In the genomic region with DNA sequence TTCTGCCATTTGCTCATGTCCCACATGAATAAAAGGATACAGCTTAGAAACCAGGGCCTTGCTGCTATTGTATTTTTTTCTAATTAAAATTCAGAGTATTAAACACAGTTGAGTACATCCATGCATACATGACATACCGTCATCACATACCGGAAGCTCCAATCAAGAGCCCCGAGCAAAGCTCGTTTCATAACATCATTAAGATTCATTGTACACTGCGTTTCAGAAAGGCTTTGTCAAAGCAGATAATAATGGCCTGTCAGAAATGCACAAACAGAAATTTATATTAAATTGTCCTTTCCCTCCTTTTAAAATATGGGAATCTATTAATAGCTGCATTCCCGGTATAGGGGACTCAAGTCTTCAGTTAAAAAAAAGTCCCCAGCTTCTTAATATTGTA, we compare ENCODE assay signal across 14 cellular contexts.
DNase-seq lines count a peak whose midpoint lies in the region; ATAC-seq and TF ChIP-seq lines count a peak whose summit lies in the region.
"Had no signal": no experiment of that assay in that cellular context is flagged by ENCODE, and none has a peak within 500 bp of the region (broad histone marks: within the 10 kb centered on the region; RNA-seq: fewer than 3 reads in every experiment).

No MANE protein-coding gene starts in this region.

- no peak overlapping the region for H2AFZ ChIP-seq in mesenchymal stem cell (ENCODE audit: low read depth, low read length)

- H3K9me3 ChIP-seq in mesenchymal stem cell (ENCODE audit: control insufficient read depth, low read length) (no peaks in the 10 kb centered on the region), transverse colon (no peaks in the 10 kb centered on the region)
- H3K9me3 ChIP-seq: SK-N-SH had no signal

- H2BK5ac ChIP-seq in mesenchymal stem cell (ENCODE audit: low read depth, low read length, poor library complexity, severe bottlenecking) = no peak overlapping the region

- no peak overlapping the region for H3K4me3 ChIP-seq in cardiac fibroblast (replicated peaks in 1 of 2; ENCODE audit: low read depth in 2 of 2, low read length in 2 of 2)
- H3K4me3 ChIP-seq in mesenchymal stem cell (ENCODE audit: insufficient read depth in 1 of 2, low read depth in 1 of 2, low read length in 2 of 2) = no peak overlapping the region
- peak overlapping the region in 1 of 4 donors; percentile 25 for H3K4me3 ChIP-seq in transverse colon

- no peak overlapping the region for H2BK15ac ChIP-seq in mesenchymal stem cell (ENCODE audit: low read depth, poor library complexity, severe bottlenecking)

- 95% methylated on average over 5 of the region's 6 CpGs for WGBS in mesenchymal stem cell
- WGBS in transverse colon (ENCODE audit: low coverage in 1 of 2), 2 donors = 54 to 60% methylated on average over 6 of the region's 6 CpGs

- H4K8ac ChIP-seq in mesenchymal stem cell (ENCODE audit: low read length) = no peak overlapping the region

- H3K27ac ChIP-seq in mesenchymal stem cell (ENCODE audit: low read length, poor library complexity, severe bottlenecking) (no peak overlapping the region), transverse colon (peak overlapping the region; percentile 44 to 76 (median 70))

- intact Hi-C loops in transverse colon (cut with DNase I; ENCODE audit: low total_unique reads) (no loop called here), posterior vena cava (cut with DNase I) (no loop called here)

- TF ChIP-seq EP300 in transverse colon (IDR thresholded peaks at IDR 0.05; ENCODE audit: low read depth) = no peak

- H4K91ac ChIP-seq in mesenchymal stem cell (ENCODE audit: low read length) = no peak overlapping the region

- no peak overlapping the region for H2AK5ac ChIP-seq in mesenchymal stem cell (ENCODE audit: low read length, severe bottlenecking)

- no peak overlapping the region for H3K23ac ChIP-seq in mesenchymal stem cell (ENCODE audit: low read length in 2 of 2)

- H3K4me1 ChIP-seq in mesenchymal stem cell (ENCODE audit: control insufficient read depth, insufficient read depth, low read depth, low read length) (peaks cover 11% of the 10 kb centered on the region), transverse colon (peaks cover 0 to 29% (median 9%) of the 10 kb centered on the region in 4 donors)

- H3K36me3 ChIP-seq in mesenchymal stem cell (ENCODE audit: control insufficient read depth in 1 of 2, insufficient read depth in 2 of 2, low read depth in 1 of 2, low read length in 2 of 2) (peaks cover 0 to 3% of the 10 kb centered on the region in 2 experiments), transverse colon (no peaks in the 10 kb centered on the region)

- peak; percentile 15 for DNase-seq in NCI-H345 (lab: John Stamatoyannopoulos, UW)
- DNase-seq in NCI-H345 treated with DMSO at 0.1 percent for 48 hours (lab: John Stamatoyannopoulos, UW; ENCODE audit: unreplicated experiment) = no peak
- peak; percentile 41 for DNase-seq in cardiac fibroblast (ENCODE audit: low read depth in 2 of 2)
- DNase-seq in mesenchymal stem cell = no peak
- no peak for DNase-seq in transverse colon
- no peak for DNase-seq in posterior vena cava (ENCODE audit: low spot score)
- DNase-seq: 8988T; activated CD8-positive, alpha-beta memory T cell treated with anti-CD3 and anti-CD28 coated beads, Interleukin-2, amount 10 ng/mL, durations not matched to agents 7 days and 5 days; CD8-positive, alpha-beta T cell; naive thymus-derived CD8-positive, alpha-beta T cell; NCI-H1694; SK-N-SH had no signal

- H3K4me2 ChIP-seq in mesenchymal stem cell (ENCODE audit: low read length, poor library complexity, severe bottlenecking) = no peak overlapping the region
- H3K4me2 ChIP-seq: SK-N-SH had no signal

- H3K27me3 ChIP-seq in mesenchymal stem cell (ENCODE audit: control insufficient read depth in 1 of 2, insufficient read depth in 1 of 2, low read length in 2 of 2) (no peaks in the 10 kb centered on the region), transverse colon (no peaks in the 10 kb centered on the region)

- no peak overlapping the region for H2BK120ac ChIP-seq in mesenchymal stem cell (ENCODE audit: low read depth, low read length)

- in situ Hi-C loops in transverse colon (cut with MboI; ENCODE audit: low pct_ligation_motif_present in 1 of 4, low pct_unique_long_range_greater_than_20kb in 1 of 4, low sequenced_read_pairs in 3 of 4) = no loop called here

- no peak for TF ChIP-seq POLR2A in transverse colon (IDR thresholded peaks at IDR 0.05)

- TF ChIP-seq CTCF in cardiac fibroblast (IDR thresholded peaks at IDR 0.05; ENCODE audit: low read depth, low read length) (no peak), transverse colon (IDR thresholded peaks at IDR 0.05) (no peak)

- H2BK12ac ChIP-seq in mesenchymal stem cell (ENCODE audit: low read length in 2 of 2) = no peak overlapping the region

- peak overlapping the region; percentile 65 for H3K9ac ChIP-seq in mesenchymal stem cell (ENCODE audit: low read length)
- H3K9ac ChIP-seq: SK-N-SH had no signal

- ATAC-seq in HG02798 (IDR thresholded peaks at IDR 0.05; ENCODE audit: poor library complexity, unreplicated experiment) (no peak), HG03196 (IDR thresholded peaks at IDR 0.05; ENCODE audit: unreplicated experiment) (no peak)
- ATAC-seq: activated CD8-positive, alpha-beta memory T cell treated with anti-CD3 and anti-CD28 coated beads, Interleukin-2, amount 10 ng/mL, durations not matched to agents 7 days and 5 days; CD8-positive, alpha-beta T cell; naive thymus-derived CD8-positive, alpha-beta T cell had no signal

- H3K18ac ChIP-seq in mesenchymal stem cell (ENCODE audit: low read depth in 1 of 2, low read length in 2 of 2) = no peak overlapping the region

- no peaks in the 10 kb centered on the region for H3K79me1 ChIP-seq in mesenchymal stem cell (replicated peaks; ENCODE audit: low read length, poor library complexity, severe bottlenecking)

- no peak overlapping the region for H3K14ac ChIP-seq in mesenchymal stem cell (ENCODE audit: low read length in 2 of 2)

- H3K4ac ChIP-seq in mesenchymal stem cell (ENCODE audit: low read depth in 1 of 2, low read length in 2 of 2) = no peak overlapping the region

Comparison
In these comparisons a context has a peak if more than half of its experiments do, and no peak if none do; other contexts are left out.
1. DNase-seq: peak in NCI-H345 (single experiment) and cardiac fibroblast (2 of 2); none in NCI-H345 treated with DMSO at 0.1 percent for 48 hours (single experiment), mesenchymal stem cell (single experiment), transverse colon (single experiment) and posterior vena cava (single experiment).